10 cellular contexts compared by ENCODE assay signal in the genomic region with DNA sequence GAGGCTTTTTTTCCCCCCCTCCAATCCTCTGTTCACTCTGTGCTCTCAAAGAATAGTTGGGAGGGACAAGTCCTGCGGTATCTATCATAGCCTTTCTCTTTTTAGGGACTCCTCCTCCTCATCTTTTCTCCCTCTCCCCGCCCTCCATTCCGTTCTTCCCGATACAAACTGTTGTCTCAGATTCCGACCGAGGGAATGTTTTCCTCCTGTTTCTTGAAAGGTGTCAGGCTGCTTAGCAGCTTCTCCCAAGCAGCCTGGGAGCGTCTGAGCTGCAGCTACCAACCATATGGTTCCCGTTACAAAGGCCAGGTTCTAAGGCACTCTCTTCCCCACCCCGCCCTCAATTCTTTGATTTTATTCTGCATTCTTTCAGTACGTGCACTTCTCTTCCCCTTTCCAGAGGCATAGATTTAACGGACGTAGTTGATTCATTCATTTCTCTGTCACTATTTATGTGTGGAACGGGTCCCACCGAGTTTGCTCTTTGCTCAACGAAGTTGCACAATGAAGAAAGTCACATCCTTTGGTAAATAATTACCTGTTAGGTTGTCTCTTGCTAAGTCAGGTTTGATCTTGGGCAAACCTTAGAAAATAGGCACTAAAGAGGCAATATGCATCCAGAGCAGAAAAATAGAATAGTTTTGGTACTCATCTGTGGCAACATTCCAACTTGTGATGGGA. TPM values are rescaled to one million over a fixed set of nuclear protein-coding genes. Genes with fewer than 3 reads are reported as not detected.
A peak's percentile ranks its signal among the peaks of the same experiment; 100 is the strongest.
DNase-seq lines count a peak whose midpoint lies in the region; ATAC-seq and TF ChIP-seq lines count a peak whose summit lies in the region.
"Had no signal": no experiment of that assay in that cellular context is flagged by ENCODE, and none has a peak within 500 bp of the region (broad histone marks: within the 10 kb centered on the region; RNA-seq: fewer than 3 reads in every experiment).

No MANE protein-coding gene starts in this region.

- H3K4me1 Mint-ChIP-seq in natural killer cell treated with Interleukin-12 subunit alpha and Interleukin-12 subunit beta and Interleukin-15 and Interleukin-18, amount 100 ng/mL, for 72 hours (ENCODE audit: low read depth in 2 of 2), result no peaks in the 10 kb centered on the region

- peaks cover 7% of the 10 kb centered on the region for H3K9me3 Mint-ChIP-seq in natural killer cell treated with Interleukin-12 subunit alpha and Interleukin-12 subunit beta and Interleukin-15 and Interleukin-18, amount 100 ng/mL, for 72 hours

- H3K27me3 ChIP-seq in liver (ENCODE audit: control insufficient read depth in 4 of 4, insufficient read depth in 4 of 4, low read length in 3 of 4) (no peaks in the 10 kb centered on the region), vagina (no peaks in the 10 kb centered on the region)

- peak; percentile 20 to 35 for TF ChIP-seq RAD21 in liver (IDR thresholded peaks at IDR 0.05)

- peak; percentile 13 for DNase-seq in SKM-1 (lab: John Stamatoyannopoulos, UW; ENCODE audit: unreplicated experiment)
- DNase-seq in SKM-1 treated with dmso at 0.1 percent for 144 hours (lab: John Stamatoyannopoulos, UW; ENCODE audit: unreplicated experiment), result no peak
- peak; percentile 32 for DNase-seq in choroid plexus epithelial cell (ENCODE audit: low read depth)
- no peak for DNase-seq in vagina (ENCODE audit: extremely low spot score in 2 of 2)
- DNase-seq in germinal center (ENCODE audit: low spot score), result no peak
- no peak for DNase-seq in natural killer cell treated with Interleukin-12 subunit alpha and Interleukin-12 subunit beta and Interleukin-15 and Interleukin-18, amount 100 ng/mL, for 72 hours (ENCODE audit: low spot score)
- no peak for DNase-seq in NCI-H146 treated with DMSO at 0.1 percent for 48 hours (lab: John Stamatoyannopoulos, UW; ENCODE audit: unreplicated experiment)

- H3K4me1 ChIP-seq in liver (ENCODE audit: control insufficient read depth in 4 of 4, insufficient read depth in 4 of 4, low read length in 3 of 4), result peaks cover 0 to 27% (median 24%) of the 10 kb centered on the region in 4 donors
- peaks cover 19% of the 10 kb centered on the region for H3K4me1 ChIP-seq in vagina

- WGBS in liver, result 1% methylated on average over 15 of the region's 15 CpGs

- H3K36me3 ChIP-seq in liver (ENCODE audit: control insufficient read depth in 4 of 4, insufficient read depth in 3 of 4, low read depth in 1 of 4, low read length in 3 of 4) (no peaks in the 10 kb centered on the region), vagina (no peaks in the 10 kb centered on the region)

- H3K4me3 ChIP-seq in choroid plexus epithelial cell (ENCODE audit: low read depth, low read length), result peak overlapping the region; percentile 77
- peak overlapping the region; percentile 44 to 98 (median 97) for H3K4me3 ChIP-seq in liver (ENCODE audit: low read depth in 1 of 3, low read length in 3 of 3)
- H3K4me3 ChIP-seq in vagina, result peak overlapping the region; percentile 79 to 88

- TF ChIP-seq POLR2A in vagina (IDR thresholded peaks at IDR 0.05), result no peak

- intact Hi-C loops in vagina (cut with DNase I), result no loop called here

- H3K27ac Mint-ChIP-seq in natural killer cell treated with Interleukin-12 subunit alpha and Interleukin-12 subunit beta and Interleukin-15 and Interleukin-18, amount 100 ng/mL, for 72 hours, result no peak overlapping the region
- H3K27ac Mint-ChIP-seq: activated naive CD8-positive, alpha-beta T cell had no signal

- H3K27me3 Mint-ChIP-seq in natural killer cell treated with Interleukin-12 subunit alpha and Interleukin-12 subunit beta and Interleukin-15 and Interleukin-18, amount 100 ng/mL, for 72 hours, result peaks cover 18 to 26% of the 10 kb centered on the region in 2 donors

- peaks cover 15% of the 10 kb centered on the region for H3K36me3 Mint-ChIP-seq in natural killer cell treated with Interleukin-12 subunit alpha and Interleukin-12 subunit beta and Interleukin-15 and Interleukin-18, amount 100 ng/mL, for 72 hours
- H3K36me3 Mint-ChIP-seq: activated naive CD8-positive, alpha-beta T cell; IgD-negative memory B cell had no signal

- TF ChIP-seq CTCF in choroid plexus epithelial cell (conservative IDR thresholded peaks at IDR 0.05; ENCODE audit: low read depth, low read length) (no peak), liver (IDR thresholded peaks at IDR 0.05; ENCODE audit: low read depth, low read length, missing input control) (no peak), vagina (IDR thresholded peaks at IDR 0.05) (no peak)

- no peak overlapping the region for H3K4me3 Mint-ChIP-seq in natural killer cell treated with Interleukin-12 subunit alpha and Interleukin-12 subunit beta and Interleukin-15 and Interleukin-18, amount 100 ng/mL, for 72 hours
- H3K4me3 Mint-ChIP-seq: activated naive CD8-positive, alpha-beta T cell had no signal

- no peaks in the 10 kb centered on the region for H3K9me3 ChIP-seq in liver (ENCODE audit: control insufficient read depth in 4 of 4, low read length in 3 of 4)
- no peaks in the 10 kb centered on the region for H3K9me3 ChIP-seq in vagina

- peak overlapping the region; percentile 76 to 78 for H3K9ac ChIP-seq in liver (ENCODE audit: low read depth in 1 of 2, low read length in 2 of 2)

- ATAC-seq in natural killer cell treated with Interleukin-12 subunit alpha and Interleukin-12 subunit beta and Interleukin-15 and Interleukin-18, amount 100 ng/mL, for 72 hours, result no peak

- peak overlapping the region; percentile 92 to 100 for H3K27ac ChIP-seq in liver (ENCODE audit: low read depth in 1 of 2, low read length in 2 of 2)
- peak overlapping the region; percentile 94 for H3K27ac ChIP-seq in vagina

TF ChIP-seq in liver, 16 proteins besides CTCF, POLR2A, EP300 and RAD21:
- TF ChIP-seq YY1 (IDR thresholded peaks at IDR 0.05), result peak; percentile 61
- peak; percentile 36 for TF ChIP-seq SP1 (IDR thresholded peaks at IDR 0.05)
- no peak for TF ChIP-seq GABPA (IDR thresholded peaks at IDR 0.05 in 1 of 2, conservative IDR thresholded peaks at IDR 0.05 in 1 of 2)
- no peak for TF ChIP-seq TAF1 (conservative IDR thresholded peaks at IDR 0.05)
- TF ChIP-seq EGR1 (IDR thresholded peaks at IDR 0.05; ENCODE audit: low read depth in 2 of 2), result no peak
- TF ChIP-seq RXRA (IDR thresholded peaks at IDR 0.05), result peak; percentile 45 to 62
- TF ChIP-seq, protein P1, sequence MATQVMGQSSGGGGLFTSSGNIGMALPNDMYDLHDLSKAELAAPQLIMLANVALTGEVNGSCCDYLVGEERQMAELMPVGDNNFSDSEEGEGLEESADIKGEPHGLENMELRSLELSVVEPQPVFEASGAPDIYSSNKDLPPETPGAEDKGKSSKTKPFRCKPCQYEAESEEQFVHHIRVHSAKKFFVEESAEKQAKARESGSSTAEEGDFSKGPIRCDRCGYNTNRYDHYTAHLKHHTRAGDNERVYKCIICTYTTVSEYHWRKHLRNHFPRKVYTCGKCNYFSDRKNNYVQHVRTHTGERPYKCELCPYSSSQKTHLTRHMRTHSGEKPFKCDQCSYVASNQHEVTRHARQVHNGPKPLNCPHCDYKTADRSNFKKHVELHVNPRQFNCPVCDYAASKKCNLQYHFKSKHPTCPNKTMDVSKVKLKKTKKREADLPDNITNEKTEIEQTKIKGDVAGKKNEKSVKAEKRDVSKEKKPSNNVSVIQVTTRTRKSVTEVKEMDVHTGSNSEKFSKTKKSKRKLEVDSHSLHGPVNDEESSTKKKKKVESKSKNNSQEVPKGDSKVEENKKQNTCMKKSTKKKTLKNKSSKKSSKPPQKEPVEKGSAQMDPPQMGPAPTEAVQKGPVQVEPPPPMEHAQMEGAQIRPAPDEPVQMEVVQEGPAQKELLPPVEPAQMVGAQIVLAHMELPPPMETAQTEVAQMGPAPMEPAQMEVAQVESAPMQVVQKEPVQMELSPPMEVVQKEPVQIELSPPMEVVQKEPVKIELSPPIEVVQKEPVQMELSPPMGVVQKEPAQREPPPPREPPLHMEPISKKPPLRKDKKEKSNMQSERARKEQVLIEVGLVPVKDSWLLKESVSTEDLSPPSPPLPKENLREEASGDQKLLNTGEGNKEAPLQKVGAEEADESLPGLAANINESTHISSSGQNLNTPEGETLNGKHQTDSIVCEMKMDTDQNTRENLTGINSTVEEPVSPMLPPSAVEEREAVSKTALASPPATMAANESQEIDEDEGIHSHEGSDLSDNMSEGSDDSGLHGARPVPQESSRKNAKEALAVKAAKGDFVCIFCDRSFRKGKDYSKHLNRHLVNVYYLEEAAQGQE (IDR thresholded peaks at IDR 0.05), result peak; percentile 44
- TF ChIP-seq HNF4A (conservative IDR thresholded peaks at IDR 0.05), result peak; percentile 78 to 82
- TF ChIP-seq FOXA1 (IDR thresholded peaks at IDR 0.05), result peak; percentile 32
- TF ChIP-seq, protein P2, sequence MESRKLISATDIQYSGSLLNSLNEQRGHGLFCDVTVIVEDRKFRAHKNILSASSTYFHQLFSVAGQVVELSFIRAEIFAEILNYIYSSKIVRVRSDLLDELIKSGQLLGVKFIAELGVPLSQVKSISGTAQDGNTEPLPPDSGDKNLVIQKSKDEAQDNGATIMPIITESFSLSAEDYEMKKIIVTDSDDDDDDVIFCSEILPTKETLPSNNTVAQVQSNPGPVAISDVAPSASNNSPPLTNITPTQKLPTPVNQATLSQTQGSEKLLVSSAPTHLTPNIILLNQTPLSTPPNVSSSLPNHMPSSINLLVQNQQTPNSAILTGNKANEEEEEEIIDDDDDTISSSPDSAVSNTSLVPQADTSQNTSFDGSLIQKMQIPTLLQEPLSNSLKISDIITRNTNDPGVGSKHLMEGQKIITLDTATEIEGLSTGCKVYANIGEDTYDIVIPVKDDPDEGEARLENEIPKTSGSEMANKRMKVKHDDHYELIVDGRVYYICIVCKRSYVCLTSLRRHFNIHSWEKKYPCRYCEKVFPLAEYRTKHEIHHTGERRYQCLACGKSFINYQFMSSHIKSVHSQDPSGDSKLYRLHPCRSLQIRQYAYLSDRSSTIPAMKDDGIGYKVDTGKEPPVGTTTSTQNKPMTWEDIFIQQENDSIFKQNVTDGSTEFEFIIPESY (IDR thresholded peaks at IDR 0.05), result peak; percentile 49
- peak; percentile 45 for TF ChIP-seq HNF4G (IDR thresholded peaks at IDR 0.05)
- TF ChIP-seq JUND (IDR thresholded peaks at IDR 0.05), result peak; percentile 48 to 64

RNA-seq across cellular contexts. Expression of a gene that starts 2.8 kb away (rescaled TPM):
- total RNA-seq in liver (10 to 100 TPM; 37.9 to 82.0 TPM), vagina (68.0 TPM)
- 10 to 100 TPM; 21.1 to 25.4 TPM for polyA plus RNA-seq in liver
- total RNA-seq in natural killer cell treated with Interleukin-12 subunit alpha and Interleukin-12 subunit beta and Interleukin-15 and Interleukin-18, amount 100 ng/mL, for 72 hours, result under 1 TPM in 1 of 2 donors, not detected in 1; 0.43 TPM
- polyA plus RNA-seq: IgD-negative memory B cell had no signal

Comparison
In these comparisons a context has a peak if more than half of its experiments do, and no peak if none do; other contexts are left out.
1. DNase-seq: peak in SKM-1 (single experiment) and choroid plexus epithelial cell (single experiment); none in SKM-1 treated with dmso at 0.1 percent for 144 hours (single experiment), vagina (0 of 2), germinal center (single experiment), natural killer cell treated with Interleukin-12 subunit alpha and Interleukin-12 subunit beta and Interleukin-15 and Interleukin-18, amount 100 ng/mL, for 72 hours (single experiment) and NCI-H146 treated with DMSO at 0.1 percent for 48 hours (single experiment).
2. RNA of a gene that starts 2.8 kb away (total RNA-seq): 37.9 to 82.0 TPM in liver and 68.0 TPM in vagina (single experiment); 0.43 TPM in natural killer cell treated with Interleukin-12 subunit alpha and Interleukin-12 subunit beta and Interleukin-15 and Interleukin-18, amount 100 ng/mL, for 72 hours; every median in the first group is over 10 times any median in the second.
3. Peak in every context shown above with its lines, with median percentiles within 50 percentile points of each other: H3K4me3 ChIP-seq.